ENCODE assay signal across 36 cellular contexts in genomic region chr10:32684291-32684690, GRCh38.
"Had no signal": no experiment of that assay in that cellular context is flagged by ENCODE, and none has a peak within 500 bp of the region (broad histone marks: within the 10 kb centered on the region; RNA-seq: fewer than 3 reads in every experiment).

No MANE protein-coding gene starts in this region.

- H3K9me3 Mint-ChIP-seq: T-helper 1 cell treated with Interleukin-12 subunit alpha and Interleukin-12 subunit beta and Interleukin-4 antibody, amounts not matched to agents 30 μg/mL and 1 μg/mL, for 36 hours had no signal

- H3K4me1 ChIP-seq: adrenal gland, body of pancreas, breast epithelium had no signal

- H3K27ac ChIP-seq: adrenal gland, body of pancreas, brain microvascular endothelial cell, breast epithelium, VCaP had no signal

- H3K27me3 ChIP-seq: adrenal gland, body of pancreas, brain microvascular endothelial cell, breast epithelium had no signal

- ATAC-seq: activated CD8-positive, alpha-beta T cell treated with anti-CD3 and anti-CD28 coated beads for 36 hours; activated naive CD4-positive, alpha-beta T cell treated with anti-CD3 and anti-CD28 coated beads, Interleukin-2, amount 50 U/mL, for 72 hours; activated T-cell treated with anti-CD3 and anti-CD28 coated beads, Interleukin-2, amount 50 U/mL, for 4 hours; activated T-cell treated with anti-CD3 and anti-CD28 coated beads, Interleukin-2, amount 50 U/mL, for 72 hours; activated T-helper 17 cell treated with anti-CD3 and anti-CD28 coated beads, Interleukin-2, amount 50 U/mL, for 72 hours; body of pancreas had no signal

- H3K9me3 ChIP-seq: adrenal gland, body of pancreas had no signal

- DNase-seq: activated B cell treated with CpG ODN at 0.5 μM for 24 hours; activated CD4-positive, alpha-beta memory T cell treated with anti-CD3 and anti-CD28 coated beads for 36 hours; activated CD4-positive, alpha-beta T cell treated with anti-CD3 and anti-CD28 coated beads for 4 hours; activated CD4-positive, alpha-beta T cell treated with anti-CD3 and anti-CD28 coated beads, Interleukin-2, amount 10 ng/mL, durations not matched to agents 24 days and 14 days; activated CD4-positive, alpha-beta T cell treated with anti-CD3 and anti-CD28 coated beads, Interleukin-2, amount 50 U/mL, for 1 hour; activated CD4-positive, alpha-beta T cell treated with anti-CD3 and anti-CD28 coated beads, Interleukin-2, amount 50 U/mL, for 4 hours; activated CD4-positive, CD25-positive, alpha-beta regulatory T cell treated with anti-CD3 and anti-CD28 coated beads, Interleukin-2, amount 50 U/mL, for 72 hours; activated CD8-positive, alpha-beta memory T cell treated with anti-CD3 and anti-CD28 coated beads, Interleukin-2, amount 50 U/mL, for 4 hours; activated CD8-positive, alpha-beta T cell treated with anti-CD3 and anti-CD28 coated beads for 36 hours; activated effector memory CD4-positive, alpha-beta T cell treated with anti-CD3 and anti-CD28 coated beads, Interleukin-2, amount 50 U/mL, for 16 hours; activated gamma-delta T cell treated with Interleukin-2 at 50 U/mL for 16 hours; activated naive CD4-positive, alpha-beta T cell; activated naive CD4-positive, alpha-beta T cell treated with anti-CD3 and anti-CD28 coated beads for 36 hours; activated naive CD4-positive, alpha-beta T cell treated with anti-CD3 and anti-CD28 coated beads, Interleukin-2, amount 50 U/mL, for 16 hours; activated naive CD8-positive, alpha-beta T cell treated with anti-CD3 and anti-CD28 coated beads for 36 hours; activated T-cell treated with anti-CD3 and anti-CD28 coated beads for 4 hours; activated T-cell treated with anti-CD3 and anti-CD28 coated beads, Interleukin-2, amount 50 U/mL, for 1 hour; activated T-cell treated with anti-CD3 and anti-CD28 coated beads, Interleukin-2, amount 50 U/mL, for 4 hours; activated T-cell treated with anti-CD3 and anti-CD28 coated beads, Interleukin-2, amount 50 U/mL, for 72 hours; adrenal gland; amniotic stem cell; aorta; brain microvascular endothelial cell; central memory CD4-positive, alpha-beta T cell; T-helper 2 cell; T-helper 9 cell had no signal

- H3K4me3 Mint-ChIP-seq: activated B cell treated with CpG ODN at 0.5 μM for 24 hours; activated CD4-positive, alpha-beta memory T cell treated with anti-CD3 and anti-CD28 coated beads for 36 hours; activated CD4-positive, alpha-beta T cell treated with anti-CD3 and anti-CD28 coated beads, Interleukin-2, amount 10 ng/mL, durations not matched to agents 24 days and 14 days; activated CD8-positive, alpha-beta T cell treated with anti-CD3 and anti-CD28 coated beads for 36 hours; activated naive CD4-positive, alpha-beta T cell treated with anti-CD3 and anti-CD28 coated beads for 36 hours; activated naive CD8-positive, alpha-beta T cell treated with anti-CD3 and anti-CD28 coated beads for 36 hours; activated T-cell treated with anti-CD3 and anti-CD28 coated beads, Interleukin-2, amount 50 U/mL, for 4 hours; activated T-cell treated with anti-CD3 and anti-CD28 coated beads, Interleukin-2, amount 50 U/mL, for 72 hours; activated T-helper 1 cell treated with anti-CD3 and anti-CD28 coated beads, Interleukin-12 subunit alpha, Interleukin-12 subunit beta, Interleukin-2, Interleukin-4 antibody, amounts not matched to agents 30 ng/mL and 10 ng/mL and 1 ng/mL, durations not matched to agents 14 hours and 24 hours and 36 hours; activated T-helper 17 cell treated with anti-CD3 and anti-CD28 coated beads, Interleukin-2, amount 50 U/mL, for 72 hours; T-helper 1 cell treated with Interleukin-12 subunit alpha and Interleukin-12 subunit beta and Interleukin-4 antibody, amounts not matched to agents 30 μg/mL and 1 μg/mL, for 36 hours; T-helper 2 cell treated with Interferon-gamma antibody and Interleukin-4, amounts not matched to agents 5 μg/mL and 100 μg/mL, for 36 hours had no signal

- H3K27me3 Mint-ChIP-seq: activated B cell treated with CpG ODN at 0.5 μM for 24 hours; activated CD4-positive, alpha-beta memory T cell treated with anti-CD3 and anti-CD28 coated beads for 36 hours; activated CD4-positive, alpha-beta T cell treated with anti-CD3 and anti-CD28 coated beads, Interleukin-2, amount 10 ng/mL, durations not matched to agents 24 days and 14 days; activated CD8-positive, alpha-beta T cell treated with anti-CD3 and anti-CD28 coated beads for 36 hours; activated naive CD8-positive, alpha-beta T cell treated with anti-CD3 and anti-CD28 coated beads for 36 hours; activated T-helper 17 cell treated with anti-CD3 and anti-CD28 coated beads, Interleukin-2, amount 50 U/mL, for 72 hours had no signal

- H3K36me3 ChIP-seq: adrenal gland, brain microvascular endothelial cell, breast epithelium had no signal

- H3K4me1 Mint-ChIP-seq: activated B cell treated with CpG ODN at 0.5 μM for 24 hours; activated CD4-positive, alpha-beta T cell treated with anti-CD3 and anti-CD28 coated beads, Interleukin-2, amount 10 ng/mL, durations not matched to agents 24 days and 14 days; activated naive CD8-positive, alpha-beta T cell treated with anti-CD3 and anti-CD28 coated beads for 36 hours had no signal

- H3K4me3 ChIP-seq: adrenal gland, body of pancreas, breast epithelium had no signal

- FAIRE-seq: astrocyte, TTC549 had no signal

- H3K27ac Mint-ChIP-seq: activated B cell treated with CpG ODN at 0.5 μM for 24 hours; activated CD4-positive, alpha-beta memory T cell treated with anti-CD3 and anti-CD28 coated beads for 36 hours; activated CD4-positive, alpha-beta T cell treated with anti-CD3 and anti-CD28 coated beads, Interleukin-2, amount 10 ng/mL, durations not matched to agents 24 days and 14 days; activated CD8-positive, alpha-beta T cell treated with anti-CD3 and anti-CD28 coated beads for 36 hours; activated naive CD4-positive, alpha-beta T cell treated with anti-CD3 and anti-CD28 coated beads for 36 hours; activated naive CD8-positive, alpha-beta T cell treated with anti-CD3 and anti-CD28 coated beads for 36 hours; activated T-helper 1 cell treated with anti-CD3 and anti-CD28 coated beads, Interleukin-12 subunit alpha, Interleukin-12 subunit beta, Interleukin-2, Interleukin-4 antibody, amounts not matched to agents 30 ng/mL and 10 ng/mL and 1 ng/mL, durations not matched to agents 14 hours and 24 hours and 36 hours; activated T-helper 17 cell treated with anti-CD3 and anti-CD28 coated beads, Interleukin-2, amount 50 U/mL, for 72 hours; T-helper 1 cell treated with Interleukin-12 subunit alpha and Interleukin-12 subunit beta and Interleukin-4 antibody, amounts not matched to agents 30 μg/mL and 1 μg/mL, for 36 hours; T-helper 2 cell treated with Interferon-gamma antibody and Interleukin-4, amounts not matched to agents 5 μg/mL and 100 μg/mL, for 36 hours had no signal
